ENCODE assay signal across 8 cellular contexts in genomic region chr15:76931397-76932089, GRCh38. TPM values are rescaled to one million over a fixed set of nuclear protein-coding genes. Genes with fewer than 3 reads are reported as not detected.
A peak's percentile ranks its signal among the peaks of the same experiment; 100 is the strongest.
DNase-seq lines count a peak whose midpoint lies in the region; ATAC-seq, FAIRE-seq and TF ChIP-seq lines count a peak whose summit lies in the region.

RCN2 (plus strand) TSS chr15:76931749; CDS start chr15:76931842, 93 bp downstream.

- peak within 1 kb of the TSS; percentile 81 for H3K27ac Mint-ChIP-seq in Caco-2 (ENCODE audit: unreplicated experiment)

- peak; percentile 93 to 96 for DNase-seq in Caco-2
- peak; percentile 88 for DNase-seq in HTR-8/SVneo (ENCODE audit: insufficient read length, low spot score)
- peak; percentile 95 for DNase-seq in NOMO-1 treated with DMSO at 0.1 percent for 48 hours (lab: John Stamatoyannopoulos, UW; ENCODE audit: unreplicated experiment)
- peak; percentile 79 to 82 for DNase-seq in activated CD8-positive, alpha-beta memory T cell treated with anti-CD3 and anti-CD28 coated beads for 4 hours (ENCODE audit: low read depth in 2 of 2)
- peak; percentile 87 to 89 (median 87) for DNase-seq in effector memory CD4-positive, alpha-beta T cell
- DNase-seq in medulla oblongata (ENCODE audit: extremely low spot score) = peak; percentile 97
- DNase-seq in stimulated activated CD4-positive, alpha-beta T cell treated with anti-CD3 and anti-CD28 coated beads, TNF-alpha, amount 100 ng/mL, for 48 hours (ENCODE audit: low read depth in 3 of 3) = peak; percentile 88 to 93 (median 89)

- peak; percentile 96 for FAIRE-seq in HTR-8/SVneo (lab: Jason Lieb, UNC)

- H3K27me3 Mint-ChIP-seq in Caco-2 (ENCODE audit: insufficient read depth, unreplicated experiment) = no peaks in the 10 kb centered on the region

- peak within 1 kb of the TSS; percentile 87 for H3K4me3 Mint-ChIP-seq in Caco-2 (ENCODE audit: unreplicated experiment)

- BruUV-seq in Caco-2 (replicated peaks; lab: Mats Ljungman, UMichigan) = no TSS peak

- ATAC-seq in GM21381 (IDR thresholded peaks at IDR 0.05; ENCODE audit: unreplicated experiment) = peak; percentile 97

- CTCF ChIA-PET in Caco-2 (lab: Charles Lee) = interaction anchor here (0.6 to 1.0 kb wide), 3 partner anchors 26 to 746 kb away, joined by 3 to 4 read pairs (median 3); partner anchors contain the start of gene SCAPER

- peaks cover 24% of the 10 kb centered on the region for H3K36me3 Mint-ChIP-seq in Caco-2 (ENCODE audit: insufficient read depth, unreplicated experiment)

- H3K27ac ChIP-seq in effector memory CD4-positive, alpha-beta T cell (ENCODE audit: insufficient read depth, low read length, poor library complexity, severe bottlenecking) = peak within 1 kb of the TSS; percentile 63

- no peak for TF ChIP-seq CTCF in Caco-2 (IDR thresholded peaks at IDR 0.05; ENCODE audit: insufficient read depth in 1 of 2, low read depth in 1 of 2, low read length in 1 of 2, severe bottlenecking in 1 of 2, unreplicated experiment in 1 of 2)

- H3K4me1 ChIP-seq in Caco-2 = peaks cover 5% of the 10 kb centered on the region; the same call in 1 of the 2 replicates
- peaks cover 4% of the 10 kb centered on the region for H3K4me1 ChIP-seq in effector memory CD4-positive, alpha-beta T cell (ENCODE audit: control insufficient read depth, insufficient read depth, low read length, poor library complexity, severe bottlenecking)

- POLR2A ChIA-PET in Caco-2 (lab: Charles Lee) = interaction anchor here (0.6 to 1.9 kb wide), 5 partner anchors 15 to 725 kb away, joined by 3 to 18 read pairs (median 4); partner anchors contain the start of genes ETFA and SCAPER

- H3K27me3 ChIP-seq in Caco-2 (replicated peaks; ENCODE audit: control insufficient read depth, insufficient read depth, low read length) = no peaks in the 10 kb centered on the region
- no peaks in the 10 kb centered on the region for H3K27me3 ChIP-seq in effector memory CD4-positive, alpha-beta T cell (replicated peaks; ENCODE audit: control insufficient read depth, insufficient read depth, low read length, poor library complexity, severe bottlenecking)

- H3K9me3 ChIP-seq in Caco-2 = no peaks in the 10 kb centered on the region
- H3K9me3 ChIP-seq in effector memory CD4-positive, alpha-beta T cell (ENCODE audit: control insufficient read depth, low read length) = no peaks in the 10 kb centered on the region

- H3K36me3 ChIP-seq in Caco-2 (ENCODE audit: control insufficient read depth, insufficient read depth, low read length) = no peaks in the 10 kb centered on the region
- H3K36me3 ChIP-seq in effector memory CD4-positive, alpha-beta T cell (ENCODE audit: control insufficient read depth, insufficient read depth, low read length) = peaks cover 3% of the 10 kb centered on the region

- intact Hi-C loops in Caco-2 (cut with micrococcal nuclease; ENCODE audit: unreplicated experiment) = loop anchor here (1.0 kb wide), 1 partner anchor 26 kb away; the partner anchor contains the start of gene SCAPER

- H3K9me3 Mint-ChIP-seq in Caco-2 (ENCODE audit: unreplicated experiment) = no peaks in the 10 kb centered on the region

- peak within 1 kb of the TSS; percentile 55 for H3K4me3 ChIP-seq in Caco-2 (ENCODE audit: low read depth, low read length)
- H3K4me3 ChIP-seq in effector memory CD4-positive, alpha-beta T cell (ENCODE audit: insufficient read depth, low read depth, low read length, poor library complexity, severe bottlenecking) = peak within 1 kb of the TSS; percentile 79

- peaks cover 6% of the 10 kb centered on the region for H3K4me1 Mint-ChIP-seq in Caco-2 (ENCODE audit: low read depth, unreplicated experiment)

RNA-seq across cellular contexts. Expression of gene RCN2, which starts in this region (rescaled TPM):
- 72.8 and 73.7 TPM in 2 replicates for total RNA-seq in Caco-2 (2022)

Comparison
In these comparisons a context has a peak if more than half of its experiments do, and no peak if none do; other contexts are left out.
1. Peak in every context shown above with its lines: DNase-seq, ATAC-seq, H3K4me3 ChIP-seq and H3K27ac ChIP-seq.